ENCODE assay signal across 1 cellular context in genomic region chr20:14288341-14289330, GRCh38.
TF ChIP-seq lines count a peak whose summit lies in the region.

No MANE protein-coding gene starts in this region.

TF ChIP-seq in IMR-90, 13 proteins besides CTCF, POLR2A, EP300 and RAD21:
- TF ChIP-seq MAZ (IDR thresholded peaks at IDR 0.05; ENCODE audit: borderline replicate concordance, low read depth, low read length) = no peak
- no peak for TF ChIP-seq RCOR1 (IDR thresholded peaks at IDR 0.05; ENCODE audit: insufficient replicate concordance, low read length)
- no peak for TF ChIP-seq BHLHE40 (IDR thresholded peaks at IDR 0.05; ENCODE audit: low read depth, low read length)
- TF ChIP-seq ELK1 (IDR thresholded peaks at IDR 0.05; ENCODE audit: borderline replicate concordance, low read depth, low read length) = no peak
- no peak for TF ChIP-seq USF2 (IDR thresholded peaks at IDR 0.05; ENCODE audit: low read depth, low read length)
- no peak for TF ChIP-seq CHD1 (IDR thresholded peaks at IDR 0.05; ENCODE audit: low read depth, low read length)
- no peak for TF ChIP-seq FOS (IDR thresholded peaks at IDR 0.05; ENCODE audit: low read depth, low read length)
TF ChIP-seq in IMR-90: peak in this region for 0.
